ENCODE assay signal across 8 cellular contexts in the genomic region with DNA sequence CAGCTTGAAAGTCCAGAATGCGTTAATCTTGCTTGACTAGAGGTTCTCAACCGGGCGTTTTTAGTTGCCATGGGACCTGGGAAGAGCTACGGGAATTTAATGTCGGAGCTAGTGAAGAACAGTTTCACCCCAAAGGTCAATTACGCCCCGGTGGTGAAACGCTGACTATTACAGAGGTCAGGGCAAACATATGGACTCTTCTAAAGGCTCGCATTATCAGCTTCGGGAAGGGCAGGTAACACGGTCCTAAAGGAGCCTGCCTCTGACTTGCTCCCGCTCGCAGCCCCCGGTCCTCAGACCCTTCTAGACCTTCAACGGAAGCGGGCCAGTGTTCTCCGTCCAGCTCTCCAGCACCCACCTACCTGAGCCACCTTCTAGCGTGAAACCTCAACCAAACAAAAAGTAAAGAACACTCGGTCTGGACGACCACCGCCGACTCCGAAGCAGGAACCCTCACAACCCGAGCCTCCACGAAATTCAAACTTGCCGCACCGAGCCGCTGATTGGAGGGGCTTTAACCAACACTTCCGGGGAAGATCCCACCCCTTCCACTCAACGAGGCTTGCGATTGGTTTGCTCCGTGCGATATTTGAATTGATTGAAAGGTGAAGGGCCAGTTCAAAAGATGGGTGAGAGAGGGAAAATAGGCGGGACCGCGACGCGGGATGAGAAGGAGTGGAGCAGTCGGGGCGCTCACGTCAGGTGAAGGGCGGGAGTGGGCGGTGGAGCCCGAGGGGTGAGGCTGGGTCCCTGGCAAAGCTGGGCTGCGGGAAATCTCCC. TPM values are rescaled to one million over a fixed set of nuclear protein-coding genes. Genes with fewer than 3 reads are reported as not detected.
A peak's percentile ranks its signal among the peaks of the same experiment; 100 is the strongest.
DNase-seq lines count a peak whose midpoint lies in the region; ATAC-seq and TF ChIP-seq lines count a peak whose summit lies in the region.

A gene with protein sequence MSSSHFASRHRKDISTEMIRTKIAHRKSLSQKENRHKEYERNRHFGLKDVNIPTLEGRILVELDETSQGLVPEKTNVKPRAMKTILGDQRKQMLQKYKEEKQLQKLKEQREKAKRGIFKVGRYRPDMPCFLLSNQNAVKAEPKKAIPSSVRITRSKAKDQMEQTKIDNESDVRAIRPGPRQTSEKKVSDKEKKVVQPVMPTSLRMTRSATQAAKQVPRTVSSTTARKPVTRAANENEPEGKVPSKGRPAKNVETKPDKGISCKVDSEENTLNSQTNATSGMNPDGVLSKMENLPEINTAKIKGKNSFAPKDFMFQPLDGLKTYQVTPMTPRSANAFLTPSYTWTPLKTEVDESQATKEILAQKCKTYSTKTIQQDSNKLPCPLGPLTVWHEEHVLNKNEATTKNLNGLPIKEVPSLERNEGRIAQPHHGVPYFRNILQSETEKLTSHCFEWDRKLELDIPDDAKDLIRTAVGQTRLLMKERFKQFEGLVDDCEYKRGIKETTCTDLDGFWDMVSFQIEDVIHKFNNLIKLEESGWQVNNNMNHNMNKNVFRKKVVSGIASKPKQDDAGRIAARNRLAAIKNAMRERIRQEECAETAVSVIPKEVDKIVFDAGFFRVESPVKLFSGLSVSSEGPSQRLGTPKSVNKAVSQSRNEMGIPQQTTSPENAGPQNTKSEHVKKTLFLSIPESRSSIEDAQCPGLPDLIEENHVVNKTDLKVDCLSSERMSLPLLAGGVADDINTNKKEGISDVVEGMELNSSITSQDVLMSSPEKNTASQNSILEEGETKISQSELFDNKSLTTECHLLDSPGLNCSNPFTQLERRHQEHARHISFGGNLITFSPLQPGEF (minus strand): TSS at position 485 of the 780 bp plus-strand sequence. CDS start 2,406 bp downstream, outside the sequence.

- H3K36me3 ChIP-seq in DND-41 (ENCODE audit: insufficient read depth, low read length) (peaks cover 15% of the 10 kb centered on the region), KOPT-K1 (ENCODE audit: insufficient read depth, low read length) (peaks cover 31% of the 10 kb centered on the region), Peyer's patch (no peaks in the 10 kb centered on the region), esophagus muscularis mucosa (no peaks in the 10 kb centered on the region), muscle layer of duodenum (ENCODE audit: control insufficient read depth in 1 of 2, insufficient read depth in 2 of 2, low read length in 2 of 2) (no peaks in the 10 kb centered on the region)

- H4K20me1 ChIP-seq in DND-41 (ENCODE audit: insufficient read depth, low read length) = no peaks in the 10 kb centered on the region

- TF ChIP-seq EP300 in esophagus muscularis mucosa (IDR thresholded peaks at IDR 0.05) = no peak

- ATAC-seq in DND-41 (ENCODE audit: insufficient read depth, low read depth) (peak; percentile 95), GM21825 (IDR thresholded peaks at IDR 0.05; ENCODE audit: unreplicated experiment) (peak; percentile 97)
- ATAC-seq in activated T-cell treated with anti-CD3 and anti-CD28 coated beads, Interleukin-2, amount 50 U/mL, for 4 hours = peak; percentile 99 to 100

- peak within 1 kb of the TSS; percentile 88 for H2AFZ ChIP-seq in DND-41 (ENCODE audit: low read depth, low read length)

- peaks cover 48% of the 10 kb centered on the region for H3K79me2 ChIP-seq in DND-41 (ENCODE audit: insufficient read depth, low read length)

- peak within 1 kb of the TSS; percentile 71 to 74 for H3K4me3 ChIP-seq in DND-41 (ENCODE audit: low read depth in 1 of 2, low read length in 2 of 2)
- H3K4me3 ChIP-seq in Peyer's patch = peak within 1 kb of the TSS; percentile 40 to 61 (median 50)
- H3K4me3 ChIP-seq in esophagus muscularis mucosa = peak within 1 kb of the TSS; percentile 55 to 68 (median 60)
- peak within 1 kb of the TSS; percentile 75 to 78 for H3K4me3 ChIP-seq in muscle layer of duodenum (ENCODE audit: low read depth in 1 of 2, low read length in 2 of 2)

- H3K36me3 Mint-ChIP-seq in activated T-cell treated with anti-CD3 and anti-CD28 coated beads, Interleukin-2, amount 50 U/mL, for 4 hours (ENCODE audit: insufficient read depth) = no peaks in the 10 kb centered on the region

- peak within 1 kb of the TSS; percentile 75 for H3K9ac ChIP-seq in DND-41 (ENCODE audit: low read depth, low read length)

- WGBS in esophagus muscularis mucosa = under 1% methylated on average over 36 of the region's 45 CpGs

- intact Hi-C loops in esophagus muscularis mucosa (cut with DNase I) = no loop called here

- peak within 1 kb of the TSS; percentile 91 for H3K4me3 Mint-ChIP-seq in activated T-cell treated with anti-CD3 and anti-CD28 coated beads, Interleukin-2, amount 50 U/mL, for 4 hours

- peak within 1 kb of the TSS; percentile 78 for H3K4me2 ChIP-seq in DND-41 (ENCODE audit: insufficient read depth, low read length)

- DNase-seq in DND-41 = peak; percentile 97
- DNase-seq in Peyer's patch = peak; percentile 88 to 97 (median 94)
- DNase-seq in activated T-cell treated with anti-CD3 and anti-CD28 coated beads, Interleukin-2, amount 50 U/mL, for 4 hours = peak; percentile 78
- peak; percentile 97 for DNase-seq in esophagus muscularis mucosa (ENCODE audit: extremely low spot score)
- DNase-seq in stimulated activated CD8-positive, alpha-beta memory T cell treated with anti-CD3 and anti-CD28 coated beads, Interleukin-7, amount 100 ng/mL, for 24 hours (ENCODE audit: low read depth) = peak; percentile 74

- H3K27me3 ChIP-seq in DND-41 (ENCODE audit: insufficient read depth, low read length, poor library complexity) (no peaks in the 10 kb centered on the region), Peyer's patch (no peaks in the 10 kb centered on the region), esophagus muscularis mucosa (no peaks in the 10 kb centered on the region), muscle layer of duodenum (ENCODE audit: low read depth, low read length) (no peaks in the 10 kb centered on the region)

- H3K27ac ChIP-seq in DND-41 (ENCODE audit: low read length) (peak within 1 kb of the TSS; percentile 77), KOPT-K1 (ENCODE audit: low read depth, low read length, poor library complexity, severe bottlenecking) (peak within 1 kb of the TSS; percentile 89), Peyer's patch (peak within 1 kb of the TSS in 2 of 4 donors; percentile 48 to 60), esophagus muscularis mucosa (replicated peaks in 1 of 4) (peak within 1 kb of the TSS; percentile 62 to 75 (median 69)), muscle layer of duodenum (ENCODE audit: low read length) (peak within 1 kb of the TSS; percentile 37)

- peak; percentile 30 to 57 for TF ChIP-seq POLR2A in Peyer's patch (IDR thresholded peaks at IDR 0.05)
- no peak for TF ChIP-seq POLR2A in esophagus muscularis mucosa (IDR thresholded peaks at IDR 0.05; ENCODE audit: low read depth)

- TF ChIP-seq CTCF in DND-41 (IDR thresholded peaks at IDR 0.05; ENCODE audit: borderline replicate concordance, extremely low read depth, low read length, poor library complexity, severe bottlenecking) = no peak
- no peak for TF ChIP-seq CTCF in Peyer's patch (IDR thresholded peaks at IDR 0.05)
- TF ChIP-seq CTCF in esophagus muscularis mucosa (IDR thresholded peaks at IDR 0.05) = no peak

- H3K9me3 Mint-ChIP-seq in activated T-cell treated with anti-CD3 and anti-CD28 coated beads, Interleukin-2, amount 50 U/mL, for 4 hours = no peaks in the 10 kb centered on the region

- peaks cover 12% of the 10 kb centered on the region for H3K4me1 Mint-ChIP-seq in activated T-cell treated with anti-CD3 and anti-CD28 coated beads, Interleukin-2, amount 50 U/mL, for 4 hours (ENCODE audit: low read depth)

- H3K9me3 ChIP-seq in DND-41 (ENCODE audit: insufficient read depth, low read length, severe bottlenecking) (no peaks in the 10 kb centered on the region), KOPT-K1 (ENCODE audit: insufficient read depth, low read length, poor library complexity, severe bottlenecking) (no peaks in the 10 kb centered on the region), Peyer's patch (no peaks in the 10 kb centered on the region), esophagus muscularis mucosa (no peaks in the 10 kb centered on the region), muscle layer of duodenum (ENCODE audit: control insufficient read depth in 1 of 2, low read length in 2 of 2) (no peaks in the 10 kb centered on the region)

- H3K27me3 Mint-ChIP-seq in activated T-cell treated with anti-CD3 and anti-CD28 coated beads, Interleukin-2, amount 50 U/mL, for 4 hours (ENCODE audit: low read depth) = no peaks in the 10 kb centered on the region

- peaks cover 28% of the 10 kb centered on the region for H3K4me1 ChIP-seq in DND-41 (ENCODE audit: insufficient read depth, low read length)
- peaks cover 0 to 7% (median 2%) of the 10 kb centered on the region in 4 donors for H3K4me1 ChIP-seq in Peyer's patch
- H3K4me1 ChIP-seq in esophagus muscularis mucosa = peaks cover 9 to 14% (median 12%) of the 10 kb centered on the region in 4 donors
- peaks cover 0 to 7% of the 10 kb centered on the region in 2 donors for H3K4me1 ChIP-seq in muscle layer of duodenum (ENCODE audit: control insufficient read depth in 1 of 2, insufficient read depth in 2 of 2, low read length in 2 of 2)

RNA-seq across cellular contexts. Expression of the gene that starts here (rescaled TPM):
- total RNA-seq in Peyer's patch (1 to 10 TPM; 2.1 to 9.9 (median 4.4) TPM), esophagus muscularis mucosa (under 1 TPM in 1 of 4 donors, not detected in 3; 0.69 TPM)
- 1 to 10 TPM; 2.4 to 3.8 (median 2.6) TPM for total RNA-seq in activated T-cell treated with anti-CD3 and anti-CD28 coated beads, Interleukin-2, amount 50 U/mL, for 4 hours

Comparison
In these comparisons a context has a peak if more than half of its experiments do, and no peak if none do; other contexts are left out.
1. Peak in DNase-seq, H3K4me3 ChIP-seq and H3K27ac ChIP-seq in esophagus muscularis mucosa; RNA of the gene not detected or under 1 TPM.